In genomic region chr20:53466279-53466678, GRCh38 we compare ENCODE assay signal across 28 cellular contexts.
"Had no signal": no experiment of that assay in that cellular context is flagged by ENCODE, and none has a peak within 500 bp of the region (broad histone marks: within the 10 kb centered on the region; RNA-seq: fewer than 3 reads in every experiment).

No MANE protein-coding gene starts in this region.

- ATAC-seq: effector memory CD8-positive, alpha-beta T cell; esophagus mucosa; foreskin keratinocyte; gastrocnemius medialis; gastroesophageal sphincter; heart left ventricle had no signal

- H3K4me3 Mint-ChIP-seq: dendritic cell treated with granulocyte-macrophage colony-stimulating factor and Interleukin-4, amounts not matched to agents 40 ng/mL and 50 ng/mL, for 4 days; effector memory CD8-positive, alpha-beta T cell; endodermal cell had no signal

- H3K9me3 ChIP-seq: colonic mucosa, esophagus muscularis mucosa, esophagus squamous epithelium, gastrocnemius medialis, gastroesophageal sphincter, heart left ventricle had no signal

- H3K27me3 ChIP-seq: colonic mucosa, esophagus muscularis mucosa, esophagus squamous epithelium, foreskin keratinocyte, gastrocnemius medialis, gastroesophageal sphincter, heart left ventricle had no signal

- H3K27ac Mint-ChIP-seq: dendritic cell treated with granulocyte-macrophage colony-stimulating factor and Interleukin-4, amounts not matched to agents 40 ng/mL and 50 ng/mL, for 4 days; effector memory CD8-positive, alpha-beta T cell; endodermal cell had no signal

- DNase-seq: colonic mucosa; cortex of kidney; dermis blood vessel endothelial cell; dorsolateral prefrontal cortex; effector CD4-positive, alpha-beta T cell; effector CD8-positive, alpha-beta T cell; effector memory CD4-positive, alpha-beta T cell; effector memory CD8-positive, alpha-beta T cell; endodermal cell; erythroblast; esophagus squamous epithelium; foreskin fibroblast; foreskin keratinocyte; foreskin melanocyte; gastrocnemius medialis; glutamatergic neuron; head of caudate nucleus; heart left ventricle had no signal

- H3K4me3 ChIP-seq: colonic mucosa, coronary artery, dorsolateral prefrontal cortex, esophagus muscularis mucosa, esophagus squamous epithelium, gastrocnemius medialis, gastroesophageal sphincter, heart left ventricle had no signal

- H3K9me3 Mint-ChIP-seq: effector memory CD8-positive, alpha-beta T cell had no signal

- H3K27ac ChIP-seq: colonic mucosa, coronary artery, dorsolateral prefrontal cortex, epithelial cell of prostate, esophagus muscularis mucosa, esophagus squamous epithelium, foreskin keratinocyte, gastrocnemius medialis, gastroesophageal sphincter, heart left ventricle had no signal

- H3K4me1 ChIP-seq: colonic mucosa, esophagus muscularis mucosa, esophagus squamous epithelium, foreskin keratinocyte, gastrocnemius medialis, gastroesophageal sphincter, heart left ventricle had no signal

- H3K4me1 Mint-ChIP-seq: endodermal cell had no signal

- H3K36me3 ChIP-seq: colonic mucosa, esophagus muscularis mucosa, esophagus squamous epithelium, gastrocnemius medialis, gastroesophageal sphincter, heart left ventricle had no signal

- FAIRE-seq: colon, endometrium, endothelial cell of umbilical vein, frontal cortex had no signal
